Comparison of ENCODE assay signal across 12 cellular contexts in the genomic region with DNA sequence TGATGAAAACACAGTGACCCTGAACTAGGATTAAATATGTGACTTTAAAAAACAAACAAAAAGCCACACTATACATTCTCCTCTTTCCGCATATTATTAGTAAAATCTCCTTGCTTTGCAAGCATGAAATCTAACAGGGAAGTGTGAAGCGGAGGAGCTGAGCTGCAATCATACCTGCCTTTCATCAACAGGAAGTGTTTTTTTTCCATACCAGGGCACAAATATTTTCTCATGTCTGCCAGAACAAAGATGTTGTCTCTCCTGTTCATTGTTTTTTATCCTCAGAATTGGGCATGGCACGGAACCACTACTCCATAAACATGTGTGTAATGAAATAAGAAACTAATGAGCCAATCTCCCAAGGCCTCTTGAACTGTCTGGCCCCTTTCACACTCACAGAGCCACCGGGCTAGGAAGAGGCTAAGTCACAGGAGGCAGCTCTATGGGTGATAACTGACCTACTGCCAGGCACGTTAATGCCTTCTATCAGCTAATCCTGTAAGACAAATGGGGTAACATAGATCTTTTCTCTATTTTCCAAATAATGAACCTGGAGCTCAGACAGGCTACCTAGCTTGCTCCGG.
DNase-seq lines count a peak whose midpoint lies in the region; ATAC-seq and TF ChIP-seq lines count a peak whose summit lies in the region.
"Had no signal": no experiment of that assay in that cellular context is flagged by ENCODE, and none has a peak within 500 bp of the region (broad histone marks: within the 10 kb centered on the region; RNA-seq: fewer than 3 reads in every experiment).

No MANE protein-coding gene starts in this region.

- H3K4me1 Mint-ChIP-seq in CD4-positive, CD25-positive, alpha-beta regulatory T cell: peaks cover 32 to 96% (median 75%) of the 10 kb centered on the region in 4 donors

- H4K91ac ChIP-seq in trophoblast cell (ENCODE audit: low read depth, low read length): no peak overlapping the region

- H3K27me3 Mint-ChIP-seq in CD4-positive, CD25-positive, alpha-beta regulatory T cell: peaks cover 7% of the 10 kb centered on the region

- TF ChIP-seq EP300 in esophagus muscularis mucosa (IDR thresholded peaks at IDR 0.05): no peak

- intact Hi-C loops in esophagus muscularis mucosa (cut with DNase I): no loop called here

- no peak overlapping the region for H3K9ac ChIP-seq in trophoblast cell (ENCODE audit: low read length)

- H3K9me3 ChIP-seq in CD4-positive, CD25-positive, alpha-beta regulatory T cell (ENCODE audit: control insufficient read depth in 2 of 2, low read length in 2 of 2): no peaks in the 10 kb centered on the region
- no peaks in the 10 kb centered on the region for H3K9me3 ChIP-seq in esophagus muscularis mucosa
- peaks cover 3% of the 10 kb centered on the region for H3K9me3 ChIP-seq in trophoblast cell (ENCODE audit: insufficient read depth, low read depth, low read length)
- H3K9me3 ChIP-seq: Caco-2, SJSA1 had no signal

- no peak overlapping the region for H2AFZ ChIP-seq in trophoblast cell (ENCODE audit: insufficient read depth, low read length, poor library complexity)

- 67% methylated on average over 6 of the region's 6 CpGs for WGBS in esophagus muscularis mucosa
- WGBS in trophoblast cell (ENCODE audit: extremely low coverage, insufficient coverage, insufficient read length): no CpG with 5 or more reads among the region's 6 CpGs

- no peak overlapping the region for H3K14ac ChIP-seq in trophoblast cell (ENCODE audit: low read length)

- no peak overlapping the region for H4K8ac ChIP-seq in trophoblast cell (ENCODE audit: low read depth, low read length)

- peak overlapping the region; percentile 95 to 99 (median 98) for H3K27ac Mint-ChIP-seq in CD4-positive, CD25-positive, alpha-beta regulatory T cell

- no peak overlapping the region for H2BK12ac ChIP-seq in trophoblast cell (ENCODE audit: low read length)

- H3K4ac ChIP-seq in trophoblast cell (ENCODE audit: low read depth, low read length): no peak overlapping the region

- no peak overlapping the region for H2BK120ac ChIP-seq in trophoblast cell (ENCODE audit: insufficient read depth, low read length, poor library complexity)

- peaks cover 62% of the 10 kb centered on the region for H3K4me1 ChIP-seq in CD4-positive, CD25-positive, alpha-beta regulatory T cell (ENCODE audit: control insufficient read depth, insufficient read depth, low read length, poor library complexity, severe bottlenecking)
- H3K4me1 ChIP-seq in esophagus muscularis mucosa: peaks cover 51 to 58% (median 55%) of the 10 kb centered on the region in 4 donors
- peaks cover 10 to 20% of the 10 kb centered on the region in 2 experiments for H3K4me1 ChIP-seq in trophoblast cell (ENCODE audit: control insufficient read depth in 1 of 2, insufficient read depth in 2 of 2, low read length in 2 of 2)
- H3K4me1 ChIP-seq: Caco-2 had no signal

- peaks cover 2% of the 10 kb centered on the region for H3K79me1 ChIP-seq in trophoblast cell (ENCODE audit: low read length)

- peaks cover 86% of the 10 kb centered on the region for H3K36me3 Mint-ChIP-seq in CD4-positive, CD25-positive, alpha-beta regulatory T cell

- H4K12ac ChIP-seq in trophoblast cell (ENCODE audit: low read depth, low read length): no peak overlapping the region

- H3K36me3 ChIP-seq in CD4-positive, CD25-positive, alpha-beta regulatory T cell (ENCODE audit: control insufficient read depth, insufficient read depth, low read length): peaks cover 96% of the 10 kb centered on the region
- H3K36me3 ChIP-seq in esophagus muscularis mucosa (peaks cover 7 to 81% (median 35%) of the 10 kb centered on the region in 4 donors), trophoblast cell (ENCODE audit: control insufficient read depth in 1 of 2, insufficient read depth in 2 of 2, low read length in 2 of 2) (peaks cover 25 to 59% of the 10 kb centered on the region in 2 experiments)

- DNase-seq in CD4-positive, CD25-positive, alpha-beta regulatory T cell: peak in 1 of 3 donors; percentile 14
- DNase-seq in NCI-H2029 (lab: John Stamatoyannopoulos, UW) (peak; percentile 70), esophagus muscularis mucosa (ENCODE audit: extremely low spot score) (no peak), trophoblast cell (no peak), SKM-1 treated with dmso at 0.1 percent for 144 hours (lab: John Stamatoyannopoulos, UW; ENCODE audit: unreplicated experiment) (no peak), cerebellum (ENCODE audit: low spot score) (no peak)
- no peak for DNase-seq in activated effector memory CD4-positive, alpha-beta T cell treated with Interleukin-2 at 50 U/mL for 16 hours
- DNase-seq: Caco-2, dorsolateral prefrontal cortex, KBM-7 had no signal

- H2AK5ac ChIP-seq in trophoblast cell (ENCODE audit: low read length): no peak overlapping the region

- no peak for TF ChIP-seq POLR2A in esophagus muscularis mucosa (IDR thresholded peaks at IDR 0.05; ENCODE audit: low read depth)

- peak overlapping the region; percentile 97 for H3K27ac ChIP-seq in CD4-positive, CD25-positive, alpha-beta regulatory T cell (ENCODE audit: insufficient read depth, low read length, poor library complexity, severe bottlenecking)
- H3K27ac ChIP-seq in esophagus muscularis mucosa (replicated peaks in 1 of 4): peak overlapping the region; percentile 45 to 70 (median 64)
- peak overlapping the region; percentile 11 for H3K27ac ChIP-seq in trophoblast cell (ENCODE audit: low read depth, low read length)

- H3K4me3 ChIP-seq in CD4-positive, CD25-positive, alpha-beta regulatory T cell (ENCODE audit: low read depth, low read length): peak overlapping the region; percentile 81
- H3K4me3 ChIP-seq in esophagus muscularis mucosa: no peak overlapping the region
- no peak overlapping the region for H3K4me3 ChIP-seq in trophoblast cell (ENCODE audit: low read depth, low read length)
- H3K4me3 ChIP-seq: dorsolateral prefrontal cortex, SJSA1 had no signal

- H2BK5ac ChIP-seq in trophoblast cell (ENCODE audit: low read depth, low read length, poor library complexity): no peak overlapping the region

- TF ChIP-seq CTCF in esophagus muscularis mucosa (IDR thresholded peaks at IDR 0.05): no peak

- no peaks in the 10 kb centered on the region for H3K27me3 ChIP-seq in CD4-positive, CD25-positive, alpha-beta regulatory T cell (ENCODE audit: control insufficient read depth, insufficient read depth, low read length)
- H3K27me3 ChIP-seq in esophagus muscularis mucosa: no peaks in the 10 kb centered on the region
- no peaks in the 10 kb centered on the region for H3K27me3 ChIP-seq in trophoblast cell (ENCODE audit: insufficient read depth, low read length)
- H3K27me3 ChIP-seq: dorsolateral prefrontal cortex, SJSA1 had no signal

- no peak overlapping the region for H3K18ac ChIP-seq in trophoblast cell (ENCODE audit: low read length)

- no peak for ATAC-seq in CD4-positive, CD25-positive, alpha-beta regulatory T cell (ENCODE audit: low read depth in 2 of 2)
- no peak for ATAC-seq in HG03469 (IDR thresholded peaks at IDR 0.05; ENCODE audit: unreplicated experiment)

- no peak overlapping the region for H3K23ac ChIP-seq in trophoblast cell (ENCODE audit: low read length)

- peaks cover 2% of the 10 kb centered on the region for H3K79me2 ChIP-seq in trophoblast cell (ENCODE audit: control insufficient read depth, insufficient read depth, low read length, poor library complexity)

- H3K4me2 ChIP-seq in trophoblast cell (ENCODE audit: low read length): no peak overlapping the region

- peak overlapping the region in 3 of 4 donors; percentile 81 to 85 (median 83) for H3K4me3 Mint-ChIP-seq in CD4-positive, CD25-positive, alpha-beta regulatory T cell

- H3K9me3 Mint-ChIP-seq in CD4-positive, CD25-positive, alpha-beta regulatory T cell: no peaks in the 10 kb centered on the region

Comparison
In these comparisons a context has a peak if more than half of its experiments do, and no peak if none do; other contexts are left out.
1. H3K27ac ChIP-seq: peak in every context shown above with its lines; median percentile 97 in CD4-positive, CD25-positive, alpha-beta regulatory T cell; 64 in esophagus muscularis mucosa; 11 in trophoblast cell.